ENCODE assay signal across 28 cellular contexts in genomic region chr9:100013573-100013972, GRCh38.
"Had no signal": no experiment of that assay in that cellular context is flagged by ENCODE, and none has a peak within 500 bp of the region (broad histone marks: within the 10 kb centered on the region; RNA-seq: fewer than 3 reads in every experiment).

No MANE protein-coding gene starts in this region.

- ATAC-seq: activated CD8-positive, alpha-beta memory T cell treated with anti-CD3 and anti-CD28 coated beads, Interleukin-2, amount 10 ng/mL, durations not matched to agents 7 days and 5 days; Panc1; Right ventricle myocardium inferior; WTC11 had no signal

- H3K9ac ChIP-seq: KMS-11, SK-N-SH had no signal

- H3K4me3 ChIP-seq: breast epithelium had no signal

- H3K27ac ChIP-seq: breast epithelium, KMS-11 had no signal

- H3K4me2 ChIP-seq: KMS-11, SK-N-SH had no signal

- H3K27me3 Mint-ChIP-seq: activated CD4-positive, alpha-beta T cell treated with anti-CD3 and anti-CD28 coated beads, Interleukin-2, amount 10 ng/mL, durations not matched to agents 24 days and 14 days; activated CD8-positive, alpha-beta memory T cell treated with anti-CD3 and anti-CD28 coated beads, Interleukin-2, amount 10 ng/mL, durations not matched to agents 7 days and 5 days; activated naive CD4-positive, alpha-beta T cell treated with anti-CD3 and anti-CD28 coated beads, Interleukin-2, amount 50 U/mL, for 24 hours; activated T-cell treated with anti-CD3 and anti-CD28 coated beads, Interleukin-2, amount 50 U/mL, for 24 hours had no signal

- H3K4me1 Mint-ChIP-seq: activated CD4-positive, alpha-beta T cell treated with anti-CD3 and anti-CD28 coated beads, Interleukin-2, amount 10 ng/mL, durations not matched to agents 24 days and 14 days; activated naive CD4-positive, alpha-beta T cell treated with anti-CD3 and anti-CD28 coated beads, Interleukin-2, amount 50 U/mL, for 24 hours; WTC11 had no signal

- H3K4me3 Mint-ChIP-seq: activated CD4-positive, alpha-beta T cell treated with anti-CD3 and anti-CD28 coated beads, Interleukin-2, amount 10 ng/mL, durations not matched to agents 24 days and 14 days; activated CD8-positive, alpha-beta memory T cell treated with anti-CD3 and anti-CD28 coated beads, Interleukin-2, amount 10 ng/mL, durations not matched to agents 7 days and 5 days; activated naive CD4-positive, alpha-beta T cell treated with anti-CD3 and anti-CD28 coated beads, Interleukin-2, amount 50 U/mL, for 24 hours; activated T-cell treated with anti-CD3 and anti-CD28 coated beads, Interleukin-2, amount 50 U/mL, for 24 hours; activated T-helper 1 cell treated with anti-CD3 and anti-CD28 coated beads, Interleukin-12 subunit alpha, Interleukin-12 subunit beta, Interleukin-2, Interleukin-4 antibody, amounts not matched to agents 30 ng/mL and 10 ng/mL and 1 ng/mL, durations not matched to agents 14 hours and 24 hours and 36 hours; T-helper 1 cell treated with Interleukin-12 subunit alpha and Interleukin-12 subunit beta and Interleukin-4 antibody, amounts not matched to agents 30 μg/mL and 1 μg/mL, for 36 hours; WTC11 had no signal

- H3K27ac Mint-ChIP-seq: activated CD4-positive, alpha-beta T cell treated with anti-CD3 and anti-CD28 coated beads, Interleukin-2, amount 10 ng/mL, durations not matched to agents 24 days and 14 days; activated CD8-positive, alpha-beta memory T cell treated with anti-CD3 and anti-CD28 coated beads, Interleukin-2, amount 10 ng/mL, durations not matched to agents 7 days and 5 days; activated naive CD4-positive, alpha-beta T cell treated with anti-CD3 and anti-CD28 coated beads, Interleukin-2, amount 50 U/mL, for 24 hours; activated T-cell treated with anti-CD3 and anti-CD28 coated beads, Interleukin-2, amount 50 U/mL, for 24 hours; activated T-helper 1 cell treated with anti-CD3 and anti-CD28 coated beads, Interleukin-12 subunit alpha, Interleukin-12 subunit beta, Interleukin-2, Interleukin-4 antibody, amounts not matched to agents 30 ng/mL and 10 ng/mL and 1 ng/mL, durations not matched to agents 14 hours and 24 hours and 36 hours; T-helper 1 cell treated with Interleukin-12 subunit alpha and Interleukin-12 subunit beta and Interleukin-4 antibody, amounts not matched to agents 30 μg/mL and 1 μg/mL, for 36 hours; WTC11 had no signal

- H3K36me3 ChIP-seq: breast epithelium had no signal

- H3K9me3 Mint-ChIP-seq: activated naive CD4-positive, alpha-beta T cell treated with anti-CD3 and anti-CD28 coated beads, Interleukin-2, amount 50 U/mL, for 24 hours; WTC11 had no signal

- H3K4me1 ChIP-seq: breast epithelium had no signal

- DNase-seq: activated CD4-positive, alpha-beta T cell treated with anti-CD3 and anti-CD28 coated beads for 1 hour; activated CD4-positive, alpha-beta T cell treated with anti-CD3 and anti-CD28 coated beads, Interleukin-2, amount 10 ng/mL, durations not matched to agents 24 days and 14 days; activated CD4-positive, alpha-beta T cell treated with anti-CD3 and anti-CD28 coated beads, Interleukin-2, amount 50 U/mL, for 48 hours; activated CD8-positive, alpha-beta memory T cell treated with anti-CD3 and anti-CD28 coated beads, Interleukin-2, amount 10 ng/mL, durations not matched to agents 7 days and 5 days; activated effector memory CD4-positive, alpha-beta T cell treated with Interleukin-2 at 50 U/mL for 16 hours; activated naive CD4-positive, alpha-beta T cell; activated T-cell treated with anti-CD3 and anti-CD28 coated beads, Interleukin-2, amount 50 U/mL, for 24 hours; aorta; caudate nucleus; MV-4-11; NCI-H1092 treated with DMSO at 0.1 percent for 48 hours; NCI-H1417 treated with DMSO at 0.1 percent for 48 hours; NCI-H1694; NCI-H2029; NCI-H345; NCI-H510A; NCI-H526 treated with DMSO at 0.1 percent for 48 hours; RPMI8226; SK-N-SH; SW 1271 had no signal

- H3K27me3 ChIP-seq: breast epithelium had no signal

- H3K36me3 Mint-ChIP-seq: WTC11 had no signal
